25 cellular contexts compared by ENCODE assay signal in the genomic region with DNA sequence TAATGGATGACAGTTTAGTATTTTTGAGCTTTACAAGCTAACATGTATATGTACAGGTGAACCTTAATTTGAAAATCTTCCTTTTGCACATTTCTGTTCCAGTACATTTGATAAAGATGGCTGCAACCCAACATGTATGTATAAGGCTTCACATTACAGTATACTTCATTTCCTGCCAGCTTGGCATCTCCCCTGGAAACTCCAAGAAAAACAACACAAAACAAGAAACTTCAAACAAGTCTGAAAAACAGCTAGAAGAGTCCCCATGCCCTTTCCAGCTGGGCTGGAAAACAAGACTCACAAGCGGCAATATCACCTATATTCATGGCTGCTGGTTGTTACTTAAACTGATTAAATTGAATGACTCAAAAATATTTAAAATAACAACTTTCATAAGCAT.
"Had no signal": no experiment of that assay in that cellular context is flagged by ENCODE, and none has a peak within 500 bp of the region (broad histone marks: within the 10 kb centered on the region; RNA-seq: fewer than 3 reads in every experiment).

No MANE protein-coding gene starts in this region.

- H3K27me3 ChIP-seq: ascending aorta, colonic mucosa, gastrocnemius medialis, spleen, tibial nerve had no signal

- H3K27me3 Mint-ChIP-seq: activated CD4-positive, alpha-beta memory T cell treated with anti-CD3 and anti-CD28 coated beads for 36 hours; effector memory CD8-positive, alpha-beta T cell; naive B cell had no signal

- H3K36me3 Mint-ChIP-seq: activated CD4-positive, alpha-beta memory T cell treated with anti-CD3 and anti-CD28 coated beads for 36 hours; activated naive CD8-positive, alpha-beta T cell treated with anti-CD3 and anti-CD28 coated beads for 36 hours; naive B cell had no signal

- H3K27ac ChIP-seq: ascending aorta, colonic mucosa, gastrocnemius medialis, spleen, tibial nerve, WERI-Rb-1 had no signal

- H3K4me3 Mint-ChIP-seq: activated CD4-positive, alpha-beta memory T cell treated with anti-CD3 and anti-CD28 coated beads for 36 hours; activated naive CD4-positive, alpha-beta T cell treated with anti-CD3 and anti-CD28 coated beads for 36 hours; activated naive CD8-positive, alpha-beta T cell treated with anti-CD3 and anti-CD28 coated beads for 36 hours; activated T-helper 1 cell treated with anti-CD3 and anti-CD28 coated beads, Interleukin-12 subunit alpha, Interleukin-12 subunit beta, Interleukin-2, Interleukin-4 antibody, amounts not matched to agents 30 ng/mL and 10 ng/mL and 1 ng/mL, durations not matched to agents 14 hours and 24 hours and 36 hours; effector memory CD8-positive, alpha-beta T cell; naive B cell; T-helper 1 cell treated with Interleukin-12 subunit alpha and Interleukin-12 subunit beta and Interleukin-4 antibody, amounts not matched to agents 30 μg/mL and 1 μg/mL, for 36 hours had no signal

- H3K4me1 Mint-ChIP-seq: activated naive CD8-positive, alpha-beta T cell treated with anti-CD3 and anti-CD28 coated beads for 36 hours; naive B cell had no signal

- H3K4me1 ChIP-seq: ascending aorta, colonic mucosa, gastrocnemius medialis, spleen, tibial nerve had no signal

- DNase-seq: activated CD4-positive, alpha-beta memory T cell treated with anti-CD3 and anti-CD28 coated beads for 36 hours; activated CD4-positive, alpha-beta T cell treated with anti-CD3 and anti-CD28 coated beads for 48 hours; activated CD8-positive, alpha-beta memory T cell treated with anti-CD3 and anti-CD28 coated beads, Interleukin-2, amount 50 U/mL, for 4 hours; activated effector memory CD4-positive, alpha-beta T cell treated with anti-CD3 and anti-CD28 coated beads, Interleukin-2, amount 50 U/mL, for 16 hours; activated naive CD4-positive, alpha-beta T cell treated with anti-CD3 and anti-CD28 coated beads for 36 hours; activated naive CD8-positive, alpha-beta T cell treated with anti-CD3 and anti-CD28 coated beads for 36 hours; activated T-cell treated with anti-CD3 and anti-CD28 coated beads, Interleukin-2, amount 50 U/mL, for 1 hour; colonic mucosa; effector memory CD8-positive, alpha-beta T cell; gastrocnemius medialis; glutamatergic neuron; islet precursor cell; left ventricle myocardium superior; naive B cell; nucleus accumbens; right cardiac atrium; spleen; stimulated activated naive CD4-positive, alpha-beta T cell treated with Interleukin-2 at 50 U/mL for 16 hours; SW 1271; T-helper 9 cell; WERI-Rb-1 had no signal

- H3K27ac Mint-ChIP-seq: activated CD4-positive, alpha-beta memory T cell treated with anti-CD3 and anti-CD28 coated beads for 36 hours; activated naive CD4-positive, alpha-beta T cell treated with anti-CD3 and anti-CD28 coated beads for 36 hours; activated naive CD8-positive, alpha-beta T cell treated with anti-CD3 and anti-CD28 coated beads for 36 hours; activated T-helper 1 cell treated with anti-CD3 and anti-CD28 coated beads, Interleukin-12 subunit alpha, Interleukin-12 subunit beta, Interleukin-2, Interleukin-4 antibody, amounts not matched to agents 30 ng/mL and 10 ng/mL and 1 ng/mL, durations not matched to agents 14 hours and 24 hours and 36 hours; effector memory CD8-positive, alpha-beta T cell; T-helper 1 cell treated with Interleukin-12 subunit alpha and Interleukin-12 subunit beta and Interleukin-4 antibody, amounts not matched to agents 30 μg/mL and 1 μg/mL, for 36 hours had no signal

- H3K36me3 ChIP-seq: ascending aorta, colonic mucosa, gastrocnemius medialis, spleen, tibial nerve, WERI-Rb-1 had no signal

- H3K9me3 ChIP-seq: ascending aorta, colonic mucosa, gastrocnemius medialis, tibial nerve had no signal

- H3K4me3 ChIP-seq: ascending aorta, colonic mucosa, gastrocnemius medialis, spleen, tibial nerve had no signal

- H3K9me3 Mint-ChIP-seq: activated T-helper 1 cell treated with anti-CD3 and anti-CD28 coated beads, Interleukin-12 subunit alpha, Interleukin-12 subunit beta, Interleukin-2, Interleukin-4 antibody, amounts not matched to agents 30 ng/mL and 10 ng/mL and 1 ng/mL, durations not matched to agents 14 hours and 24 hours and 36 hours; effector memory CD8-positive, alpha-beta T cell had no signal
